Comparison of ENCODE assay signal across 9 cellular contexts in genomic region chr11:66311470-66311964, GRCh38. TPM values are rescaled to one million over a fixed set of nuclear protein-coding genes. Genes with fewer than 3 reads are reported as not detected.
A peak's percentile ranks its signal among the peaks of the same experiment; 100 is the strongest.
DNase-seq lines count a peak whose midpoint lies in the region; ATAC-seq and TF ChIP-seq lines count a peak whose summit lies in the region.
"Had no signal": no experiment of that assay in that cellular context is flagged by ENCODE, and none has a peak within 500 bp of the region (broad histone marks: within the 10 kb centered on the region; RNA-seq: fewer than 3 reads in every experiment).

No MANE protein-coding gene starts in this region.

- H3K9ac ChIP-seq in SK-N-SH: peak overlapping the region; percentile 68
- peak overlapping the region in 4 of 5 donors; percentile 57 to 64 (median 58) for H3K9ac ChIP-seq in subcutaneous abdominal adipose tissue (ENCODE audit: low read length in 5 of 5)

- CTCF ChIA-PET in SK-N-SH (lab: Yijun Ruan, JAX): interaction anchor here (0.6 to 12.4 kb wide), 37 partner anchors 11 to 175 kb away, joined by 3 to 280 read pairs (median 4); partner anchors contain the start of genes B4GAT1, BRMS1, CNIH2 and DPP3

- no peak for TF ChIP-seq EP300 in SK-N-SH (IDR thresholded peaks at IDR 0.05; ENCODE audit: borderline replicate concordance in 1 of 2, low read depth in 1 of 2, low read length in 1 of 2)

- H3K9me3 ChIP-seq in SK-N-SH: no peaks in the 10 kb centered on the region
- no peaks in the 10 kb centered on the region for H3K9me3 ChIP-seq in iPS DF 6.9 (ENCODE audit: control insufficient read depth, insufficient read depth, low read length)
- no peaks in the 10 kb centered on the region for H3K9me3 ChIP-seq in subcutaneous abdominal adipose tissue (ENCODE audit: control insufficient read depth in 5 of 5, low read length in 5 of 5)

- 24% methylated on average over 23 of the region's 26 CpGs for WGBS in SK-N-SH (ENCODE audit: low lambda C conversion rate)
- WGBS in iPS DF 6.9 (ENCODE audit: insufficient coverage, insufficient read length): no CpG with 5 or more reads among the region's 26 CpGs

- ATAC-seq in SK-N-SH treated with all-trans-retinoic acid at 6 μM for 48 hours (no peak), GM21360 (IDR thresholded peaks at IDR 0.05; ENCODE audit: unreplicated experiment) (no peak)

- DNase-seq in SK-N-SH (no peak), iPS DF 6.9 (ENCODE audit: low read depth, low spot score) (no peak), erythroblast (lab: John Stamatoyannopoulos, UW) (no peak), A172 (ENCODE audit: low spot score) (no peak)

- POLR2A ChIA-PET in SK-N-SH (lab: Yijun Ruan, JAX): interaction anchor here (0.6 to 3.1 kb wide), 9 partner anchors 11 to 194 kb away, joined by 3 to 33 read pairs (median 5); partner anchors contain the start of genes B4GAT1, BRMS1 and RIN1

- H3K27ac ChIP-seq in SK-N-SH (ENCODE audit: low read depth in 2 of 2, low read length in 1 of 2) (peak overlapping the region; percentile 94 to 96), iPS DF 6.9 (ENCODE audit: low read length) (no peak overlapping the region), subcutaneous abdominal adipose tissue (ENCODE audit: low read depth, low read length) (peak overlapping the region; percentile 72)

- no peak for TF ChIP-seq RAD21 in SK-N-SH (IDR thresholded peaks at IDR 0.05; ENCODE audit: low read length)

- H3K4me2 ChIP-seq in SK-N-SH: peak overlapping the region; percentile 81

- no peaks in the 10 kb centered on the region for H3K27me3 ChIP-seq in SK-N-SH (ENCODE audit: insufficient read depth)
- H3K27me3 ChIP-seq in iPS DF 6.9 (ENCODE audit: control insufficient read depth, insufficient read depth, low read length): no peaks in the 10 kb centered on the region
- H3K27me3 ChIP-seq in subcutaneous abdominal adipose tissue (ENCODE audit: control insufficient read depth in 5 of 5, insufficient read depth in 4 of 5, low read length in 5 of 5): no peaks in the 10 kb centered on the region

- TF ChIP-seq CTCF in SK-N-SH (IDR thresholded peaks at IDR 0.05) (no peak), WI38 (IDR thresholded peaks at IDR 0.05; ENCODE audit: low read depth, low read length) (peak; percentile 92; the same call in 1 of the 2 replicates)

- TF ChIP-seq POLR2A in erythroblast (IDR thresholded peaks at IDR 0.05; ENCODE audit: low read length): no peak

- no peaks in the 10 kb centered on the region for H3K9me2 ChIP-seq in SK-N-SH

- H3K79me2 ChIP-seq in SK-N-SH (ENCODE audit: insufficient read depth): no peaks in the 10 kb centered on the region

- H3K36me3 ChIP-seq in SK-N-SH (replicated peaks in 1 of 2; ENCODE audit: control insufficient read depth in 1 of 2, insufficient read depth in 2 of 2, low read length in 1 of 2): no peaks in the 10 kb centered on the region
- H3K36me3 ChIP-seq in iPS DF 6.9 (ENCODE audit: control insufficient read depth, insufficient read depth, low read length): no peaks in the 10 kb centered on the region; the same call in 1 of the 2 replicates
- no peaks in the 10 kb centered on the region for H3K36me3 ChIP-seq in subcutaneous abdominal adipose tissue (ENCODE audit: control insufficient read depth in 5 of 5, insufficient read depth in 5 of 5, low read length in 5 of 5)

- no peaks in the 10 kb centered on the region for H4K20me1 ChIP-seq in SK-N-SH (ENCODE audit: insufficient read depth)

- H3K4me1 ChIP-seq in SK-N-SH (ENCODE audit: control insufficient read depth in 1 of 2, insufficient read depth in 2 of 2, low read depth in 1 of 2, low read length in 1 of 2): peaks cover 11 to 44% of the 10 kb centered on the region in 2 experiments; a peak in 2 of 4 replicates
- peaks cover 7% of the 10 kb centered on the region for H3K4me1 ChIP-seq in iPS DF 6.9 (ENCODE audit: control insufficient read depth, insufficient read depth, low read length)
- H3K4me1 ChIP-seq in subcutaneous abdominal adipose tissue (ENCODE audit: control insufficient read depth in 5 of 5, insufficient read depth in 5 of 5, low read length in 5 of 5): peaks cover 3 to 48% (median 43%) of the 10 kb centered on the region in 5 donors

- H3F3A ChIP-seq in SK-N-SH (replicated peaks; ENCODE audit: insufficient read depth): peaks cover 15% of the 10 kb centered on the region

- H3K4me3 ChIP-seq in SK-N-SH (ENCODE audit: low read depth in 2 of 2, low read length in 1 of 2): peak overlapping the region; percentile 59 to 70
- H3K4me3 ChIP-seq in WI38 (ENCODE audit: low read depth, low read length): peak overlapping the region; percentile 66
- H3K4me3 ChIP-seq in iPS DF 6.9 (ENCODE audit: low read length): peak overlapping the region; percentile 56; the same call in 1 of the 2 replicates
- peak overlapping the region in 3 of 5 donors; percentile 74 to 75 (median 75) for H3K4me3 ChIP-seq in subcutaneous abdominal adipose tissue (ENCODE audit: low read depth in 1 of 5, low read length in 5 of 5)

- peak overlapping the region; percentile 88; the same call in 1 of the 2 replicates for H2AFZ ChIP-seq in SK-N-SH (ENCODE audit: low read depth)

TF ChIP-seq in SK-N-SH, 30 proteins besides CTCF, POLR2A, EP300 and RAD21 (continues in another document):
- TF ChIP-seq FOSL2 (IDR thresholded peaks at IDR 0.05; ENCODE audit: borderline replicate concordance, low read depth): no peak
- no peak for TF ChIP-seq GATA2 (CRISPR knock-in tag; IDR thresholded peaks at IDR 0.05)
- no peak for TF ChIP-seq RFX5 (IDR thresholded peaks at IDR 0.05; ENCODE audit: low read length)
- no peak for TF ChIP-seq SIN3A (IDR thresholded peaks at IDR 0.05; ENCODE audit: borderline replicate concordance, low read depth, low read length)
- TF ChIP-seq, protein P1, sequence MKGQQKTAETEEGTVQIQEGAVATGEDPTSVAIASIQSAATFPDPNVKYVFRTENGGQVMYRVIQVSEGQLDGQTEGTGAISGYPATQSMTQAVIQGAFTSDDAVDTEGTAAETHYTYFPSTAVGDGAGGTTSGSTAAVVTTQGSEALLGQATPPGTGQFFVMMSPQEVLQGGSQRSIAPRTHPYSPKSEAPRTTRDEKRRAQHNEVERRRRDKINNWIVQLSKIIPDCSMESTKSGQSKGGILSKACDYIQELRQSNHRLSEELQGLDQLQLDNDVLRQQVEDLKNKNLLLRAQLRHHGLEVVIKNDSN (IDR thresholded peaks at IDR 0.05; ENCODE audit: borderline replicate concordance, low read depth): no peak
- no peak for TF ChIP-seq USF2 (IDR thresholded peaks at IDR 0.05; ENCODE audit: borderline replicate concordance, low read depth, low read length)
- no peak for TF ChIP-seq FOXM1 (IDR thresholded peaks at IDR 0.05; ENCODE audit: low read depth)

TF ChIP-seq in SK-N-SH treated with all-trans-retinoic acid at 6 μM for 48 hours, 23 proteins besides CTCF, POLR2A, EP300 and RAD21 (continues in another document):
- no peak for TF ChIP-seq CREB5 (CRISPR knock-in tag; IDR thresholded peaks at IDR 0.05; ENCODE audit: low read depth)
- no peak for TF ChIP-seq RARB (CRISPR knock-in tag; IDR thresholded peaks at IDR 0.05)
- TF ChIP-seq, protein P2, sequence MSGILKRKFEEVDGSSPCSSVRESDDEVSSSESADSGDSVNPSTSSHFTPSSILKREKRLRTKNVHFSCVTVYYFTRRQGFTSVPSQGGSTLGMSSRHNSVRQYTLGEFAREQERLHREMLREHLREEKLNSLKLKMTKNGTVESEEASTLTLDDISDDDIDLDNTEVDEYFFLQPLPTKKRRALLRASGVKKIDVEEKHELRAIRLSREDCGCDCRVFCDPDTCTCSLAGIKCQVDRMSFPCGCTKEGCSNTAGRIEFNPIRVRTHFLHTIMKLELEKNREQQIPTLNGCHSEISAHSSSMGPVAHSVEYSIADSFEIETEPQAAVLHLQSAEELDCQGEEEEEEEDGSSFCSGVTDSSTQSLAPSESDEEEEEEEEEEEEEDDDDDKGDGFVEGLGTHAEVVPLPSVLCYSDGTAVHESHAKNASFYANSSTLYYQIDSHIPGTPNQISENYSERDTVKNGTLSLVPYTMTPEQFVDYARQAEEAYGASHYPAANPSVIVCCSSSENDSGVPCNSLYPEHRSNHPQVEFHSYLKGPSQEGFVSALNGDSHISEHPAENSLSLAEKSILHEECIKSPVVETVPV (CRISPR knock-in tag; IDR thresholded peaks at IDR 0.05): no peak
- TF ChIP-seq SNAI2 (CRISPR knock-in tag; IDR thresholded peaks at IDR 0.05): no peak
- no peak for TF ChIP-seq ISL1 (CRISPR knock-in tag; IDR thresholded peaks at IDR 0.05)
- TF ChIP-seq GLIS3 (CRISPR knock-in tag; IDR thresholded peaks at IDR 0.05): no peak
- no peak for TF ChIP-seq ESRRG (CRISPR knock-in tag; IDR thresholded peaks at IDR 0.05)

RNA-seq across cellular contexts. Expression of gene CD248, which starts 5.3 kb away (rescaled TPM):
- polyA plus RNA-seq in SK-N-SH (2012; rRNA removed): 2.6 and 7.7 TPM in 2 replicates
- polyA plus RNA-seq in SK-N-SH (2012; cell fraction: cytosol; rRNA removed): 2.9 and 3.8 TPM in 2 replicates
- 3.0 and 4.6 TPM in 2 replicates for polyA plus RNA-seq in SK-N-SH (2012; cell fraction: nucleus; rRNA removed)
- not detected in 2 replicates for total RNA-seq in A172 (2014; rRNA removed; shearing (Covaris generic))

RNA-seq across cellular contexts. Expression of gene TMEM151A, which starts 19.8 kb away (rescaled TPM):
- polyA plus RNA-seq in SK-N-SH (2012; rRNA removed): 0.29 and 0.35 TPM in 2 replicates
- 0.12 and 0.26 TPM in 2 replicates for polyA plus RNA-seq in SK-N-SH (2012; cell fraction: cytosol; rRNA removed)
- polyA plus RNA-seq in SK-N-SH (2012; cell fraction: nucleus; rRNA removed): 0.56 and 0.69 TPM in 2 replicates
- total RNA-seq in A172 (2014; rRNA removed; shearing (Covaris generic)): 0.05 TPM in 1 of 2 replicates, not detected in the other
- total RNA-seq: T-helper 2 cell treated with Interferon-gamma antibody and Interleukin-4, amounts not matched to agents 100 ng/mL and 5 ng/mL, for 36 hours had no signal

RNA-seq across cellular contexts. Expression of gene YIF1A, which starts 22.6 kb away (rescaled TPM):
- polyA plus RNA-seq in SK-N-SH (2012; rRNA removed): 115 and 123 TPM in 2 replicates
- 49.5 and 87.8 TPM in 2 replicates for polyA plus RNA-seq in SK-N-SH (2012; cell fraction: cytosol; rRNA removed)
- polyA plus RNA-seq in SK-N-SH (2012; cell fraction: nucleus; rRNA removed): 159 and 164 TPM in 2 replicates
- 86.1 and 109 TPM in 2 replicates for total RNA-seq in A172 (2014; rRNA removed; shearing (Covaris generic))

RNA-seq across cellular contexts. Expression of gene RIN1, which starts 24.7 kb away (rescaled TPM):
- 13.0 and 16.9 TPM in 2 replicates for polyA plus RNA-seq in SK-N-SH (2012; rRNA removed)
- 6.1 and 9.3 TPM in 2 replicates for polyA plus RNA-seq in SK-N-SH (2012; cell fraction: cytosol; rRNA removed)
- 71.9 and 87.9 TPM in 2 replicates for polyA plus RNA-seq in SK-N-SH (2012; cell fraction: nucleus; rRNA removed)
- total RNA-seq in A172 (2014; rRNA removed; shearing (Covaris generic)): 15.6 and 15.7 TPM in 2 replicates

RNA-seq across cellular contexts. Expression of gene BRMS1, which starts 33.4 kb away (rescaled TPM):
- polyA plus RNA-seq in SK-N-SH (2012; rRNA removed): 70.0 and 76.5 TPM in 2 replicates
- polyA plus RNA-seq in SK-N-SH (2012; cell fraction: cytosol; rRNA removed): 65.3 and 67.8 TPM in 2 replicates
- 66.8 and 73.5 TPM in 2 replicates for polyA plus RNA-seq in SK-N-SH (2012; cell fraction: nucleus; rRNA removed)
- total RNA-seq in A172 (2014; rRNA removed; shearing (Covaris generic)): 95.8 and 104 TPM in 2 replicates
